In genomic region chr21:42056996-42057689, GRCh38 we compare ENCODE assay signal across 8 cellular contexts. TPM values are rescaled to one million over a fixed set of nuclear protein-coding genes. Genes with fewer than 3 reads are reported as not detected.
A peak's percentile ranks its signal among the peaks of the same experiment; 100 is the strongest.
DNase-seq lines count a peak whose midpoint lies in the region; ATAC-seq and TF ChIP-seq lines count a peak whose summit lies in the region.

No MANE protein-coding gene starts in this region.

- in situ Hi-C loops in T47D (cut with HindIII; ENCODE audit: low pct_unique_long_range_greater_than_20kb, low sequenced_read_pairs) = no loop called here

- TF ChIP-seq CTCF in BJ (IDR thresholded peaks at IDR 0.05; ENCODE audit: insufficient read depth, low read depth, low read length) (no peak), mesothelial cell of epicardium (IDR thresholded peaks at IDR 0.05; ENCODE audit: unreplicated experiment) (no peak)

- no peaks in the 10 kb centered on the region for H3K27me3 Mint-ChIP-seq in mesothelial cell of epicardium (ENCODE audit: low read depth)

- no peak for ATAC-seq in GM18520 (IDR thresholded peaks at IDR 0.05; ENCODE audit: unreplicated experiment)

- peaks cover 13% of the 10 kb centered on the region for H3K9me3 Mint-ChIP-seq in mesothelial cell of epicardium

- no peak overlapping the region for H3K4me3 ChIP-seq in BJ (ENCODE audit: low read depth, low read length)

- peak overlapping the region; percentile 0 for H3K27ac Mint-ChIP-seq in mesothelial cell of epicardium

- DNase-seq in BJ (ENCODE audit: low read depth) = peak; percentile 37
- peak; percentile 88 for DNase-seq in NCI-H1105 (lab: John Stamatoyannopoulos, UW)
- DNase-seq in T47D (ENCODE audit: low read depth in 1 of 2, low spot score in 1 of 2) = peak; percentile 79 to 96
- no peak for DNase-seq in mesothelial cell of epicardium (ENCODE audit: low spot score in 2 of 2, unreplicated experiment in 2 of 2)
- no peak for DNase-seq in HEK293T (ENCODE audit: extremely low spot score)
- no peak for DNase-seq in NCI-H82 (lab: John Stamatoyannopoulos, UW)
- no peak for DNase-seq in activated CD4-positive, CD25-positive, alpha-beta regulatory T cell (lab: John Stamatoyannopoulos, UW)

- no peak overlapping the region for H3K4me3 Mint-ChIP-seq in mesothelial cell of epicardium

- no peaks in the 10 kb centered on the region for H3K36me3 Mint-ChIP-seq in mesothelial cell of epicardium

- CTCF ChIA-PET in BJ (lab: Yijun Ruan, JAX) (no interaction called here), HEK293T (lab: Yijun Ruan, JAX) (no interaction called here)

- POLR2A ChIA-PET in BJ (lab: Charles Lee) = no interaction called here
- POLR2A ChIA-PET in HEK293T (lab: Yijun Ruan, JAX) = no interaction called here

- peaks cover 1% of the 10 kb centered on the region; the same call in 1 of the 2 replicates for H3K27me3 ChIP-seq in BJ (ENCODE audit: control insufficient read depth, insufficient read depth, low read length)

- peaks cover 14% of the 10 kb centered on the region for H3K4me1 Mint-ChIP-seq in mesothelial cell of epicardium

- H3K36me3 ChIP-seq in BJ (ENCODE audit: control insufficient read depth, insufficient read depth, low read length) = no peaks in the 10 kb centered on the region

TF ChIP-seq in HEK293T, 16 proteins besides CTCF, POLR2A, EP300 and RAD21:
- TF ChIP-seq FOXM1 (IDR thresholded peaks at IDR 0.05; ENCODE audit: borderline replicate concordance) = no peak
- no peak for TF ChIP-seq CTBP1 (IDR thresholded peaks at IDR 0.05; ENCODE audit: borderline replicate concordance)
- no peak for TF ChIP-seq PKNOX1 (IDR thresholded peaks at IDR 0.05)
- no peak for TF ChIP-seq TARDBP (IDR thresholded peaks at IDR 0.05)
- no peak for TF ChIP-seq FOXK2 (IDR thresholded peaks at IDR 0.05)
- no peak for TF ChIP-seq FOXA1 (IDR thresholded peaks at IDR 0.05)
- TF ChIP-seq L3MBTL2 (conservative IDR thresholded peaks at IDR 0.05) = no peak
- TF ChIP-seq ZNF384 (IDR thresholded peaks at IDR 0.05) = no peak
- TF ChIP-seq LEF1 (IDR thresholded peaks at IDR 0.05; ENCODE audit: borderline replicate concordance) = no peak
- no peak for TF ChIP-seq ELF4 (IDR thresholded peaks at IDR 0.05)
- no peak for TF ChIP-seq SUZ12 (IDR thresholded peaks at IDR 0.05)
- TF ChIP-seq HDGF (IDR thresholded peaks at IDR 0.05; ENCODE audit: borderline replicate concordance) = no peak
- no peak for TF ChIP-seq SP1 (IDR thresholded peaks at IDR 0.05)
- no peak for TF ChIP-seq BHLHE40 (IDR thresholded peaks at IDR 0.05; ENCODE audit: borderline replicate concordance)
- no peak for TF ChIP-seq NFRKB (IDR thresholded peaks at IDR 0.05)
- TF ChIP-seq ARNT (IDR thresholded peaks at IDR 0.05) = no peak

RNA-seq across cellular contexts. Expression of gene UMODL1, which starts 14.0 kb away (rescaled TPM):
- 0.04 TPM in 1 of 2 replicates, not detected in the other for polyA plus RNA-seq in BJ (2011; rRNA removed)
- polyA minus RNA-seq in BJ (2011; rRNA and poly(A)+ RNA removed) = 0.09 TPM in 1 of 2 replicates, not detected in the other
- not detected in 3 replicates for total RNA-seq in mesothelial cell of epicardium

RNA-seq across cellular contexts. Expression of gene ZBTB21, which starts 47.0 kb away (rescaled TPM):
- 8.1 and 10.7 TPM in 2 replicates for polyA plus RNA-seq in BJ (2011; rRNA removed)
- 14.8 and 15.0 TPM in 2 replicates for polyA minus RNA-seq in BJ (2011; rRNA and poly(A)+ RNA removed)
- 15.5 to 17.7 TPM (median 17.4 TPM) in 3 replicates for total RNA-seq in mesothelial cell of epicardium

Comparison
In these comparisons a context has a peak if more than half of its experiments do, and no peak if none do; other contexts are left out.
1. DNase-seq: peak in BJ (single experiment), NCI-H1105 (single experiment) and T47D (2 of 2); none in mesothelial cell of epicardium (0 of 2), HEK293T (single experiment), NCI-H82 (single experiment) and activated CD4-positive, CD25-positive, alpha-beta regulatory T cell (0 of 4).